ENCODE assay signal across 16 cellular contexts in the genomic region with DNA sequence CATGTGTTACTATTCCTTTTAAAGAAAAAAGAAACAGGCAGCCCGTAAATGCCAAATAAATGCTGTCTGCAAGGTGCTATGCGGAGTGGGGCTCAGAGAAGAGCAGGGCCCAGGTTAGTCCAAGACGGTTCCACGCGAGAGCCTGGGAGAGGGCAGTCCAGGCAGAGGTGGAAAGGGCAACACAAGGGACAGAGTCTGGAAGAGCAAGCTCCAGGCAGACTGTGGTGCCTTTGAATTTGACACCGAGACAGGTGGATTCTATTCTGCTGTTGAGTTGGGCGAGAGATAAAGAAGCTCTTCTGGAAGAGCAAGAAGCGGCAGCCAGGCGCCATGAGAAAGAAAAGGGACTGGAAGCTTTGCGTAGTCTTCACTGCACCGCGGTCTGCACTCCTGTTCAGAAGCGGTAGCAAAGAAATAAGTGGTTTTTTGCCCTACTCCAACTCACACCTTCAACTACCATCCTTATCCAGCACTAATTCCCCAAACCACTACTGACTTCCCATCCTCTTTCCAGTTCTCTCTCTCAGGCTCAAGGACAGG. TPM values are rescaled to one million over a fixed set of nuclear protein-coding genes. Genes with fewer than 3 reads are reported as not detected.
DNase-seq lines count a peak whose midpoint lies in the region; ATAC-seq, FAIRE-seq and TF ChIP-seq lines count a peak whose summit lies in the region.
"Had no signal": no experiment of that assay in that cellular context is flagged by ENCODE, and none has a peak within 500 bp of the region (broad histone marks: within the 10 kb centered on the region; RNA-seq: fewer than 3 reads in every experiment).

No MANE protein-coding gene starts in this region.

- no peaks in the 10 kb centered on the region for H3K9me2 ChIP-seq in MM.1S (replicated peaks; ENCODE audit: insufficient read depth, low read length)

- BruUV-seq in K562 (replicated peaks; lab: Mats Ljungman, UMichigan), result no TSS peak

- H3K4me1 ChIP-seq in MM.1S (ENCODE audit: low read length) (peaks cover 69% of the 10 kb centered on the region), K562 (replicated peaks in 1 of 2; ENCODE audit: control insufficient read depth in 2 of 2, insufficient read depth in 2 of 2, low read length in 2 of 2) (peaks cover 0 to 15% of the 10 kb centered on the region in 2 experiments; a peak in 3 of 5 replicates), skeletal muscle tissue (ENCODE audit: control insufficient read depth in 3 of 3, insufficient read depth in 3 of 3, low read length in 3 of 3) (peaks cover 54 to 67% (median 59%) of the 10 kb centered on the region in 3 donors)

- no peaks in the 10 kb centered on the region for H3K9me3 Mint-ChIP-seq in activated T-cell treated with anti-CD3 and anti-CD28 coated beads, Interleukin-2, amount 50 U/mL, for 72 hours

- DNase-seq in activated T-cell treated with anti-CD3 and anti-CD28 coated beads, Interleukin-2, amount 50 U/mL, for 72 hours, result no peak
- no peak for DNase-seq in activated T-cell treated with anti-CD3 and anti-CD28 coated beads for 4 hours
- peak; percentile 14 for DNase-seq in MM.1S
- no peak for DNase-seq in K562 (ENCODE audit: extremely low read depth in 1 of 4, low spot score in 3 of 4)
- DNase-seq in NCI-H446 treated with DMSO at 0.1 percent for 48 hours (lab: John Stamatoyannopoulos, UW), result no peak
- no peak for DNase-seq in urothelium cell line (ENCODE audit: low spot score)
- DNase-seq: activated CD4-positive, alpha-beta T cell treated with anti-CD3 and anti-CD28 coated beads for 1 hour; DMS153; NCI-H2029 treated with DMSO at 0.1 percent for 48 hours; NCI-H69; small intestine had no signal

- peak overlapping the region; percentile 0; the same call in 1 of the 2 replicates for H3K4me3 ChIP-seq in MM.1S (ENCODE audit: low read length)
- no peak overlapping the region for H3K4me3 ChIP-seq in K562
- H3K4me3 ChIP-seq in skeletal muscle tissue (ENCODE audit: low read length in 3 of 3), result peak overlapping the region in 2 of 3 donors; percentile 8 to 36
- H3K4me3 ChIP-seq: gastroesophageal sphincter, HAP-1 had no signal

- 84% methylated on average over 12 of the region's 13 CpGs for WGBS in K562 (ENCODE audit: insufficient coverage, low coverage, missing lambda C conversion rate)

- TF ChIP-seq POLR2A in K562 (conservative IDR thresholded peaks at IDR 0.05), result no peak

- CTCF ChIA-PET in K562 (lab: Yijun Ruan, JAX; ENCODE audit: low intra/inter-chr PET ratio), result no interaction called here

- no peaks in the 10 kb centered on the region for H4K20me1 ChIP-seq in MM.1S (ENCODE audit: insufficient read depth, low read length)
- peaks cover 56% of the 10 kb centered on the region for H4K20me1 ChIP-seq in K562 (replicated peaks; ENCODE audit: control insufficient read depth, insufficient read depth, low read length)

- H3K27ac ChIP-seq in MM.1S (ENCODE audit: low read length) (peak overlapping the region; percentile 97), K562 (ENCODE audit: extremely low read depth, low read depth, low read length) (no peak overlapping the region), skeletal muscle tissue (ENCODE audit: low read depth, low read length) (peak overlapping the region; percentile 17)
- H3K27ac ChIP-seq: gastroesophageal sphincter had no signal

- FAIRE-seq in K562 (lab: Jason Lieb, UNC) (no peak), urothelium cell line (lab: Jason Lieb, UNC) (no peak)
- FAIRE-seq: small intestine had no signal

- H3K36me3 ChIP-seq in MM.1S (replicated peaks; ENCODE audit: insufficient read depth, low read length) (no peaks in the 10 kb centered on the region), K562 (ENCODE audit: control insufficient read depth, insufficient read depth, low read length) (no peaks in the 10 kb centered on the region), skeletal muscle tissue (ENCODE audit: control insufficient read depth in 3 of 3, insufficient read depth in 3 of 3, low read length in 3 of 3) (peaks cover 0 to 2% (median 0%) of the 10 kb centered on the region in 3 donors)
- H3K36me3 ChIP-seq: HAP-1 had no signal

- in situ Hi-C loops in K562 (cut with MboI), result no loop called here

- peaks cover 0 to 2% of the 10 kb centered on the region in 2 donors for H3K36me3 Mint-ChIP-seq in activated T-cell treated with anti-CD3 and anti-CD28 coated beads, Interleukin-2, amount 50 U/mL, for 72 hours (ENCODE audit: insufficient read depth in 2 of 2)

- H3F3A ChIP-seq in MM.1S (ENCODE audit: insufficient read depth, low read length), result peaks cover 92% of the 10 kb centered on the region

- H3K9ac ChIP-seq in MM.1S (ENCODE audit: low read length) (peak overlapping the region; percentile 95), K562 (ENCODE audit: insufficient read depth in 1 of 2, low read depth in 2 of 2, low read length in 2 of 2) (peak overlapping the region in 1 of 2 experiments; percentile 65; a peak in 1 of 4 replicates), skeletal muscle tissue (ENCODE audit: low read depth in 1 of 3, low read length in 3 of 3) (peak overlapping the region in 1 of 3 donors; percentile 57)

- H3K9me3 ChIP-seq in MM.1S (replicated peaks; ENCODE audit: insufficient read depth, low read length) (no peaks in the 10 kb centered on the region), K562 (replicated peaks; ENCODE audit: control insufficient read depth, insufficient read depth, low read depth, low read length) (no peaks in the 10 kb centered on the region), skeletal muscle tissue (ENCODE audit: control insufficient read depth in 3 of 3, low read length in 3 of 3) (no peaks in the 10 kb centered on the region)
- H3K9me3 ChIP-seq: gastroesophageal sphincter, HAP-1 had no signal

- H3K27me3 ChIP-seq in MM.1S (replicated peaks; ENCODE audit: insufficient read depth, low read length), result no peaks in the 10 kb centered on the region
- no peaks in the 10 kb centered on the region for H3K27me3 ChIP-seq in K562 (ENCODE audit: control insufficient read depth in 2 of 2, insufficient read depth in 2 of 2, low read length in 2 of 2)
- no peaks in the 10 kb centered on the region for H3K27me3 ChIP-seq in skeletal muscle tissue (ENCODE audit: control insufficient read depth in 3 of 3, insufficient read depth in 3 of 3, low read length in 3 of 3)
- H3K27me3 ChIP-seq: gastroesophageal sphincter had no signal

- no peaks in the 10 kb centered on the region for H3K9me1 ChIP-seq in K562 (ENCODE audit: control insufficient read depth, insufficient read depth, low read length)

- TF ChIP-seq CTCF in MM.1S (IDR thresholded peaks at IDR 0.05; ENCODE audit: low read length) (no peak), K562 (IDR thresholded peaks at IDR 0.05 in 2 of 3, conservative IDR thresholded peaks at IDR 0.05 in 1 of 3; ENCODE audit: insufficient read depth in 2 of 3, low read depth in 1 of 3, low read length in 3 of 3) (no peak)

- peaks cover 94% of the 10 kb centered on the region for H3K79me2 ChIP-seq in MM.1S (ENCODE audit: low read length)
- H3K79me2 ChIP-seq in K562 (ENCODE audit: control insufficient read depth, insufficient read depth, low read length), result peaks cover 29% of the 10 kb centered on the region

- no peak for TF ChIP-seq RAD21 in K562 (CRISPR knock-in tag; conservative IDR thresholded peaks at IDR 0.05 in 1 of 2, IDR thresholded peaks at IDR 0.05 in 1 of 2)

- H2AFZ ChIP-seq in MM.1S (ENCODE audit: low read length), result no peak overlapping the region
- no peak overlapping the region for H2AFZ ChIP-seq in K562 (ENCODE audit: low read depth, low read length)

- H3K27ac Mint-ChIP-seq in activated T-cell treated with anti-CD3 and anti-CD28 coated beads, Interleukin-2, amount 50 U/mL, for 72 hours, result peak overlapping the region; percentile 88

- POLR2A ChIA-PET in K562 (lab: Yijun Ruan, JAX), result interaction anchor here (1.2 to 2.0 kb wide), 2 partner anchors 10 to 15 kb away, joined by 6 to 9 read pairs; no protein-coding TSS in a partner anchor

- H3K4me2 ChIP-seq in MM.1S (ENCODE audit: low read depth, low read length) (peak overlapping the region; percentile 99), K562 (ENCODE audit: insufficient read depth, low read length) (no peak overlapping the region)

- peaks cover 97% of the 10 kb centered on the region for H3K4me1 Mint-ChIP-seq in activated T-cell treated with anti-CD3 and anti-CD28 coated beads, Interleukin-2, amount 50 U/mL, for 72 hours (ENCODE audit: low read depth)

- no peak for ATAC-seq in activated T-cell treated with anti-CD3 and anti-CD28 coated beads, Interleukin-2, amount 50 U/mL, for 72 hours (replicated peaks in 1 of 2)
- ATAC-seq in K562 (no peak), HG03175 (IDR thresholded peaks at IDR 0.05; ENCODE audit: unreplicated experiment) (no peak)
- ATAC-seq: gastroesophageal sphincter, Panc1 had no signal

- H3K27me3 Mint-ChIP-seq in activated T-cell treated with anti-CD3 and anti-CD28 coated beads, Interleukin-2, amount 50 U/mL, for 72 hours (ENCODE audit: low read depth), result no peaks in the 10 kb centered on the region

- peak overlapping the region; percentile 70 to 77 for H3K4me3 Mint-ChIP-seq in activated T-cell treated with anti-CD3 and anti-CD28 coated beads, Interleukin-2, amount 50 U/mL, for 72 hours

- intact Hi-C loops in K562 (cut with micrococcal nuclease), result no loop called here

- TF ChIP-seq EP300 in K562 (IDR thresholded peaks at IDR 0.05; ENCODE audit: low read length), result no peak

TF ChIP-seq in K562, 482 proteins besides CTCF, POLR2A, EP300 and RAD21 (continues in another document):
- TF ChIP-seq POLR2B (IDR thresholded peaks at IDR 0.05; ENCODE audit: low read depth, partially characterized antibody), result no peak

RNA-seq across cellular contexts. Expression of a gene that starts 55.5 kb away (rescaled TPM):
- total RNA-seq in activated T-cell treated with anti-CD3 and anti-CD28 coated beads, Interleukin-2, amount 50 U/mL, for 72 hours, result 100 to 1,000 TPM; 163 to 204 TPM
- 59.2 and 70.8 TPM in 2 replicates for total RNA-seq in K562 (2011; cell fraction: chromatin; rRNA removed; ENCODE audit: low replicate concordance)
- 27.7 and 37.1 TPM in 2 replicates for total RNA-seq in K562 (2011; cell fraction: nucleolus; rRNA removed)
- total RNA-seq in K562 (2011; cell fraction: nucleoplasm; rRNA removed), result 34.9 and 43.7 TPM in 2 replicates
- total RNA-seq in K562 (2014; rRNA removed), result 15.0 and 15.1 TPM in 2 replicates
- total RNA-seq in K562 (2014; rRNA removed; fragmentation: Illumina TruSeq; extraction: Trizol), result 16.8 and 18.3 TPM in 2 replicates
- 19.6 and 21.2 TPM in 2 replicates for total RNA-seq in K562 (2015; rRNA removed; fragmentation: Illumina TruSeq; extraction: Trizol)
- total RNA-seq in K562 (2021), result 24.4 and 27.7 TPM in 2 replicates
- polyA plus RNA-seq in K562 (2011; rRNA removed), result 16.1 and 16.5 TPM in 2 replicates
- polyA plus RNA-seq in K562 (2011; cell fraction: cytosol; rRNA removed), result 14.2 and 14.9 TPM in 2 replicates
- 71.2 and 83.3 TPM in 2 replicates for polyA plus RNA-seq in K562 (2011; cell fraction: nucleus; rRNA removed)
- 17.4 and 27.1 TPM in 2 replicates for polyA plus RNA-seq in K562 (2012)
- 20.5 and 24.1 TPM in 2 replicates for polyA plus RNA-seq in K562 (2014; fragmentation: Illumina TruSeq; extraction: Trizol)
- under 1 TPM; 0.52 to 0.70 TPM for polyA plus RNA-seq in K562 (2014; fragmentation: Nextera tagmentation; extraction: Ambion mirVana)
- 25.1 and 25.4 TPM in 2 replicates for polyA plus RNA-seq in K562 (2014; rRNA removed)
- 12.2 and 12.3 TPM in 2 replicates for polyA minus RNA-seq in K562 (2011; rRNA and poly(A)+ RNA removed)
- 6.5 and 8.0 TPM in 2 replicates for polyA minus RNA-seq in K562 (2011; cell fraction: cytosol; rRNA and poly(A)+ RNA removed)
- 12.8 and 20.0 TPM in 2 replicates for polyA minus RNA-seq in K562 (2011; cell fraction: nucleus; rRNA and poly(A)+ RNA removed)
- total RNA-seq in skeletal muscle tissue, result 17.7 TPM
